8 cellular contexts compared by ENCODE assay signal in the genomic region with DNA sequence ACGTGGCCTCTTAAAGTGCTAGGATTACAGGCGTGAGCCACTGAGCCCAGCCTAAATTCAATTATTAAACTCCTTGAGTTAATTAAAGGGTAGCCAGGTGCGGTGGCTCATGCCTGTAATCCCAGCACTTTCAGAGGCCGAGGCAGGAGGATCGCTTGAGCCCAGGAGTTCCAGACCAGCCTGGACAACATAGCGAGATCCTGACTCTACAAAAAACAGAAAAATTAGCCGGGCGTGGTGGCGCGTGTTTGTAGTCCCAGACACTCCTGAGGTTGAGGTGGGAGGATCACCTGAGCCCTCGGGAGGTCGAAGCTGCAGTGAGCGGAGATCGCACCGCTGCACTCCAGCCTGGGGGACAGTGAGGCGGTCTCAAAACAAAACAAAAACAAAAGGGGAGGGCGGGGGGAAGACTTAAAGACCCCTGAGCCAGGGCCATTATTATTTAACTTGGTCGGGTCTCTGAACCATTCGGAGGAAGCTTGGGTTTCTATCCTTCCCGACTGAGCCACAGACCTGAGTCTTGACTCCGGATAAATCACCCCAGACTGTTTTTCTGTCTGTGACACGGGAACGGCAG. TPM values are rescaled to one million over a fixed set of nuclear protein-coding genes. Genes with fewer than 3 reads are reported as not detected.
A peak's percentile ranks its signal among the peaks of the same experiment; 100 is the strongest.
DNase-seq lines count a peak whose midpoint lies in the region; ATAC-seq and TF ChIP-seq lines count a peak whose summit lies in the region.

No MANE protein-coding gene starts in this region.

- H3K4me1 Mint-ChIP-seq in chondrocyte (ENCODE audit: low read depth): peaks cover 28% of the 10 kb centered on the region
- H3K4me1 Mint-ChIP-seq in naive B cell: peaks cover 18 to 40% (median 28%) of the 10 kb centered on the region in 3 donors

- H3K79me2 ChIP-seq in KMS-11 (ENCODE audit: insufficient read depth, low read depth): peaks cover 10% of the 10 kb centered on the region; the same call in 1 of the 2 replicates

- DNase-seq in AG09309 (ENCODE audit: low read depth) (no peak), chondrocyte (ENCODE audit: low spot score) (no peak), naive B cell (no peak), NCI-H1436 treated with DMSO at 0.1 percent for 48 hours (lab: John Stamatoyannopoulos, UW) (no peak), NCI-H524 treated with DMSO at 0.1 percent for 48 hours (lab: John Stamatoyannopoulos, UW) (no peak)

- H3K27ac ChIP-seq in KMS-11: peak overlapping the region; percentile 83

- H3K27me3 Mint-ChIP-seq in chondrocyte (ENCODE audit: low read depth) (no peaks in the 10 kb centered on the region), naive B cell (no peaks in the 10 kb centered on the region)

- H4K20me1 ChIP-seq in KMS-11 (ENCODE audit: insufficient read depth): no peaks in the 10 kb centered on the region

- H3K4me3 ChIP-seq in AG09309 (ENCODE audit: control insufficient read depth, low read depth, low read length) (peak overlapping the region; percentile 97), KMS-11 (IDR thresholded peaks at IDR 0.05; ENCODE audit: insufficient read depth, low read depth, low read length) (no peak overlapping the region)

- peak overlapping the region; percentile 90 for H3K9ac ChIP-seq in KMS-11

- H3K36me3 Mint-ChIP-seq in chondrocyte (ENCODE audit: low read depth) (peaks cover 11% of the 10 kb centered on the region), naive B cell (peaks cover 6% of the 10 kb centered on the region in 2 donors)

- peaks cover 15% of the 10 kb centered on the region for H3K4me1 ChIP-seq in KMS-11 (ENCODE audit: low read depth, poor library complexity, severe bottlenecking)

- H3K27ac Mint-ChIP-seq in chondrocyte (ENCODE audit: unreplicated experiment) (peak overlapping the region; percentile 97), naive B cell (peak overlapping the region; percentile 16 to 97 (median 94))

- peak overlapping the region; percentile 83 for H3K4me2 ChIP-seq in KMS-11

- H3K36me3 ChIP-seq in KMS-11 (ENCODE audit: insufficient read depth): no peaks in the 10 kb centered on the region

- no peaks in the 10 kb centered on the region for H3K9me3 Mint-ChIP-seq in chondrocyte (ENCODE audit: low read depth)
- H3K9me3 Mint-ChIP-seq in naive B cell: no peaks in the 10 kb centered on the region

- no peak for TF ChIP-seq CTCF in AG09309 (IDR thresholded peaks at IDR 0.05; ENCODE audit: control insufficient read depth, insufficient read depth, low read depth, low read length, missing control alignments)
- TF ChIP-seq CTCF in KMS-11 (conservative IDR thresholded peaks at IDR 0.05; ENCODE audit: low read depth, low read length): no peak
- TF ChIP-seq CTCF in chondrocyte (IDR thresholded peaks at IDR 0.05): no peak

- H3K4me3 Mint-ChIP-seq in chondrocyte (ENCODE audit: unreplicated experiment) (peak overlapping the region; percentile 89), naive B cell (peak overlapping the region; percentile 76 to 97 (median 94))

- peak overlapping the region; percentile 93 for H2AFZ ChIP-seq in KMS-11 (ENCODE audit: low read depth)

- H3K27me3 ChIP-seq in KMS-11 (ENCODE audit: insufficient read depth, low read depth): no peaks in the 10 kb centered on the region

- ATAC-seq in naive B cell (ENCODE audit: low read depth in 2 of 2) (no peak), GM19035 (IDR thresholded peaks at IDR 0.05; ENCODE audit: unreplicated experiment) (no peak), GM18870 (IDR thresholded peaks at IDR 0.05; ENCODE audit: unreplicated experiment) (no peak)

RNA-seq across cellular contexts. Expression of a gene that starts 19.5 kb away (rescaled TPM):
- 34.6 to 37.5 TPM (median 37.3 TPM) in 3 replicates for total RNA-seq in chondrocyte
- 10 to 100 TPM; 29.4 to 40.3 (median 33.1) TPM for polyA plus RNA-seq in naive B cell (ENCODE audit: low read depth in 6 of 6)

RNA-seq across cellular contexts. Expression of a gene that starts 22.1 kb away (rescaled TPM):
- total RNA-seq in chondrocyte: 3.7 to 5.7 TPM (median 4.2 TPM) in 3 replicates
- polyA plus RNA-seq in naive B cell (ENCODE audit: low read depth in 6 of 6): under 1 TPM in 3 of 6 donors, not detected in 3; 0.40 to 0.67 (median 0.47) TPM

RNA-seq across cellular contexts. Expression of a gene that starts 49.0 kb away (rescaled TPM):
- 19.4 to 21.5 TPM (median 20.5 TPM) in 3 replicates for total RNA-seq in chondrocyte
- under 1 TPM in 4 of 6 donors, not detected in 2; 0.21 to 0.48 (median 0.27) TPM for polyA plus RNA-seq in naive B cell (ENCODE audit: low read depth in 6 of 6)
